In the genomic region with DNA sequence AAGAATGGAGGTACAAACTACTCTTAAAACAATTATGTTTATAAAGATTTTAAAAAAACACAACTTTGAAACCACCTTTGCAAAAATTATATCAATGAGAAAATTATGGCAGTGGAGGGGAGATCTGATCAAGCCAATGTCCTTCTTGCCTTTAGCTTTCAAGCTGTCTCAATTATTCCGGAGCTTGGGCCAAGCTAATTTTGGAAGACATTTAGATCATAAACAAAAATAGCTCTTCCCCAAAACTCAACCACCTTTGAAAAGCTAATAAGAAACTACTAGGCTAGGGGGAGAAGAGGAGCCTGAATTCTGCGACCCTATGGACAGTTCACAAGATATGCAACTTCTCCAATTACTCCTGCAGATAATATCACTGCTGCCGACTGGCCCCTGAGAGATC, we compare ENCODE assay signal across 23 cellular contexts.
A peak's percentile ranks its signal among the peaks of the same experiment; 100 is the strongest.
DNase-seq lines count a peak whose midpoint lies in the region; ATAC-seq and TF ChIP-seq lines count a peak whose summit lies in the region.
"Had no signal": no experiment of that assay in that cellular context is flagged by ENCODE, and none has a peak within 500 bp of the region (broad histone marks: within the 10 kb centered on the region; RNA-seq: fewer than 3 reads in every experiment).

No MANE protein-coding gene starts in this region.

- H3K9ac ChIP-seq in skeletal muscle tissue (ENCODE audit: low read depth in 1 of 3, low read length in 3 of 3) = no peak overlapping the region
- H3K9ac ChIP-seq: BLaER1 had no signal

- H3K36me3 ChIP-seq in esophagus muscularis mucosa (no peaks in the 10 kb centered on the region), skeletal muscle tissue (ENCODE audit: control insufficient read depth in 3 of 3, insufficient read depth in 3 of 3, low read length in 3 of 3) (no peaks in the 10 kb centered on the region)
- H3K36me3 ChIP-seq: BE2C, BLaER1 had no signal

- no peaks in the 10 kb centered on the region for H3K9me3 ChIP-seq in esophagus muscularis mucosa
- no peaks in the 10 kb centered on the region for H3K9me3 ChIP-seq in skeletal muscle tissue (ENCODE audit: control insufficient read depth in 3 of 3, low read length in 3 of 3)
- H3K9me3 ChIP-seq: BE2C, BLaER1 had no signal

- peaks cover 52% of the 10 kb centered on the region for H3K4me1 Mint-ChIP-seq in nephron progenitor cell
- H3K4me1 Mint-ChIP-seq in stimulated activated naive CD8-positive, alpha-beta T cell treated with anti-CD3 and anti-CD28 coated beads, Interleukin-15, amount 100 ng/mL, for 72 hours = no peaks in the 10 kb centered on the region
- H3K4me1 Mint-ChIP-seq: CD14-positive monocyte; CD4-positive, alpha-beta memory T cell; CD4-positive, CD25-positive, alpha-beta regulatory T cell; CD8-positive, alpha-beta memory T cell had no signal

- intact Hi-C loops in esophagus muscularis mucosa (cut with DNase I) = no loop called here

- H3K27me3 ChIP-seq in esophagus muscularis mucosa = no peaks in the 10 kb centered on the region
- no peaks in the 10 kb centered on the region for H3K27me3 ChIP-seq in skeletal muscle tissue (ENCODE audit: control insufficient read depth in 3 of 3, insufficient read depth in 3 of 3, low read length in 3 of 3)
- H3K27me3 ChIP-seq: BE2C, BLaER1 had no signal

- peaks cover 9% of the 10 kb centered on the region for H3K9me3 Mint-ChIP-seq in nephron progenitor cell
- peaks cover 8 to 23% of the 10 kb centered on the region in 2 donors for H3K9me3 Mint-ChIP-seq in stimulated activated naive CD8-positive, alpha-beta T cell treated with anti-CD3 and anti-CD28 coated beads, Interleukin-15, amount 100 ng/mL, for 72 hours

- 81% methylated on average over 3 of the region's 3 CpGs for WGBS in esophagus muscularis mucosa

- no peak overlapping the region for H3K27ac ChIP-seq in esophagus muscularis mucosa (replicated peaks in 1 of 4)
- H3K27ac ChIP-seq in skeletal muscle tissue (ENCODE audit: low read depth, low read length) = peak overlapping the region; percentile 17
- H3K27ac ChIP-seq: BLaER1 had no signal

- TF ChIP-seq CTCF in esophagus muscularis mucosa (IDR thresholded peaks at IDR 0.05) (no peak), nephron progenitor cell (IDR thresholded peaks at IDR 0.05) (no peak)

- no peaks in the 10 kb centered on the region for H3K27me3 Mint-ChIP-seq in nephron progenitor cell (ENCODE audit: low read depth, poor library complexity)
- peaks cover 44% of the 10 kb centered on the region for H3K27me3 Mint-ChIP-seq in stimulated activated naive CD8-positive, alpha-beta T cell treated with anti-CD3 and anti-CD28 coated beads, Interleukin-15, amount 100 ng/mL, for 72 hours

- no peak for TF ChIP-seq POLR2A in esophagus muscularis mucosa (IDR thresholded peaks at IDR 0.05; ENCODE audit: low read depth)

- H3K4me1 ChIP-seq in esophagus muscularis mucosa = peaks cover 0 to 5% (median 2%) of the 10 kb centered on the region in 4 donors
- peaks cover 10 to 37% (median 31%) of the 10 kb centered on the region in 3 donors for H3K4me1 ChIP-seq in skeletal muscle tissue (ENCODE audit: control insufficient read depth in 3 of 3, insufficient read depth in 3 of 3, low read length in 3 of 3)
- H3K4me1 ChIP-seq: BE2C had no signal

- no peaks in the 10 kb centered on the region for H3K36me3 Mint-ChIP-seq in nephron progenitor cell (ENCODE audit: low read depth)
- H3K36me3 Mint-ChIP-seq: CD14-positive monocyte; CD4-positive, alpha-beta memory T cell; CD4-positive, CD25-positive, alpha-beta regulatory T cell; CD8-positive, alpha-beta memory T cell had no signal

- H3K4me3 ChIP-seq in esophagus muscularis mucosa = no peak overlapping the region
- H3K4me3 ChIP-seq in skeletal muscle tissue (ENCODE audit: low read length in 3 of 3) = peak overlapping the region in 1 of 3 donors; percentile 42
- H3K4me3 ChIP-seq: BLaER1, GM12878 had no signal

- no peak for TF ChIP-seq EP300 in esophagus muscularis mucosa (IDR thresholded peaks at IDR 0.05)

- DNase-seq in esophagus muscularis mucosa (ENCODE audit: extremely low spot score) (peak; percentile 66), nephron progenitor cell (no peak)
- no peak for DNase-seq in stimulated activated naive CD8-positive, alpha-beta T cell treated with anti-CD3 and anti-CD28 coated beads, Interleukin-15, amount 100 ng/mL, for 72 hours
- DNase-seq: 8988T; ACHN; BE2C; C1 segment of cervical spinal cord; CD4-positive, alpha-beta memory T cell; CD4-positive, CD25-positive, alpha-beta regulatory T cell; CD8-positive, alpha-beta memory T cell; COR-L47; DMS 273 treated with DMSO at 0.1 percent for 48 hours; DMS153; DMS53; DMS79; DND-41; EL; GDM1 had no signal

- no peak overlapping the region for H3K4me3 Mint-ChIP-seq in nephron progenitor cell
- H3K4me3 Mint-ChIP-seq in stimulated activated naive CD8-positive, alpha-beta T cell treated with anti-CD3 and anti-CD28 coated beads, Interleukin-15, amount 100 ng/mL, for 72 hours = no peak overlapping the region
- H3K4me3 Mint-ChIP-seq: CD14-positive monocyte; CD4-positive, alpha-beta memory T cell; CD4-positive, CD25-positive, alpha-beta regulatory T cell; CD8-positive, alpha-beta memory T cell had no signal

- ATAC-seq in GM18867 (IDR thresholded peaks at IDR 0.05; ENCODE audit: unreplicated experiment) = no peak
- no peak for ATAC-seq in stimulated activated naive CD8-positive, alpha-beta T cell treated with anti-CD3 and anti-CD28 coated beads, Interleukin-15, amount 100 ng/mL, for 72 hours
- ATAC-seq: GM12878 had no signal

- H3K27ac Mint-ChIP-seq in nephron progenitor cell = peak overlapping the region; percentile 14
- H3K27ac Mint-ChIP-seq in stimulated activated naive CD8-positive, alpha-beta T cell treated with anti-CD3 and anti-CD28 coated beads, Interleukin-15, amount 100 ng/mL, for 72 hours = no peak overlapping the region
- H3K27ac Mint-ChIP-seq: CD14-positive monocyte; CD4-positive, alpha-beta memory T cell; CD4-positive, CD25-positive, alpha-beta regulatory T cell; CD8-positive, alpha-beta memory T cell had no signal
